In genomic region chr12:117897379-117898161, GRCh38 we compare ENCODE assay signal across 32 cellular contexts.
DNase-seq lines count a peak whose midpoint lies in the region; ATAC-seq, FAIRE-seq and TF ChIP-seq lines count a peak whose summit lies in the region.
"Had no signal": no experiment of that assay in that cellular context is flagged by ENCODE, and none has a peak within 500 bp of the region (broad histone marks: within the 10 kb centered on the region; RNA-seq: fewer than 3 reads in every experiment).

No MANE protein-coding gene starts in this region.

- DNase-seq in GM12891 (ENCODE audit: insufficient read length, low spot score) (no peak), H1 (ENCODE audit: low read depth in 1 of 2, low spot score in 2 of 2) (no peak), GM19239 (ENCODE audit: insufficient read length, low spot score) (no peak)
- peak; percentile 58 for DNase-seq in Jurkat, Clone E6-1 (ENCODE audit: low read depth, low spot score)
- DNase-seq: activated CD4-positive, alpha-beta T cell treated with anti-CD3 and anti-CD28 coated beads for 4 hours; activated effector memory CD4-positive, alpha-beta T cell treated with Interleukin-2 at 50 U/mL for 16 hours; brain microvascular endothelial cell; Calu3; DMS79; foreskin melanocyte; heart right ventricle; IMR-90; left ventricle myocardium superior; naive B cell; NCI-H1694; NCI-H345; NCI-H748 treated with DMSO at 0.1 percent for 48 hours; RPMI8226; SJCRH30; stimulated activated CD4-positive, alpha-beta T cell treated with anti-CD3 and anti-CD28 coated beads, Interleukin-2, amount 100 ng/mL, for 48 hours; SW 1271; T1000 had no signal

- H3K36me3 ChIP-seq in BLaER1 treated with 17β-estradiol and CSF1 and Interleukin-3, amounts not matched to agents 10 nM and 100 nM = no peaks in the 10 kb centered on the region
- H3K36me3 ChIP-seq in H1 (ENCODE audit: control insufficient read depth in 2 of 4, insufficient read depth in 4 of 4, low read length in 3 of 4) = no peaks in the 10 kb centered on the region
- H3K36me3 ChIP-seq: brain microvascular endothelial cell, heart right ventricle, SJCRH30, tibial nerve had no signal

- 0 out of 2 replicates have a peak overlapping the region, but pooled peaks have one; percentile 50 for H2BK12ac ChIP-seq in H1 (ENCODE audit: low read depth, low read length)

- H3K9ac ChIP-seq in BLaER1 treated with 17β-estradiol and CSF1 and Interleukin-3, amounts not matched to agents 10 nM and 100 nM = peak overlapping the region in 3 of 11 experiments; percentile 14 to 50 (median 47); a peak in 5 of 22 replicates
- no peak overlapping the region for H3K9ac ChIP-seq in H1 (replicated peaks in 1 of 4; ENCODE audit: extremely low read depth in 1 of 4, low read depth in 3 of 4, low read length in 3 of 4)

- H3K4me3 ChIP-seq in BLaER1 treated with 17β-estradiol and CSF1 and Interleukin-3, amounts not matched to agents 10 nM and 100 nM = peak overlapping the region in 2 of 10 experiments; percentile 13 to 33; a peak in 2 of 20 replicates
- no peak overlapping the region for H3K4me3 ChIP-seq in Jurkat, Clone E6-1 (ENCODE audit: low read length)
- no peak overlapping the region for H3K4me3 ChIP-seq in H1 (ENCODE audit: extremely low read depth in 1 of 4, insufficient read depth in 2 of 4, low read depth in 3 of 4, low read length in 4 of 4)
- H3K4me3 ChIP-seq: heart right ventricle, SJCRH30, tibial nerve had no signal

- peak overlapping the region in 10 of 11 experiments; percentile 4 to 93 (median 70); a peak in 18 of 22 replicates for H3K4me2 ChIP-seq in BLaER1 treated with 17β-estradiol and CSF1 and Interleukin-3, amounts not matched to agents 10 nM and 100 nM
- H3K4me2 ChIP-seq in H1 (ENCODE audit: insufficient read depth in 1 of 2, low read depth in 2 of 2, low read length in 2 of 2) = no peak overlapping the region

- H3K14ac ChIP-seq in H1 (ENCODE audit: insufficient read length) = no peak overlapping the region

- POLR2A ChIA-PET in H1 (lab: Charles Lee; ENCODE audit: partially characterized antibody) = no interaction called here

- WGBS in H1 (ENCODE audit: extremely low coverage in 1 of 2, insufficient coverage in 1 of 2, insufficient read length in 1 of 2, insufficient replicate concordance in 2 of 2, low coverage in 1 of 2, low lambda C conversion rate in 2 of 2, missing lambda C conversion rate in 1 of 2), 2 experiments = 90% methylated on average over 13 of the region's 14 CpGs; no CpG with 5 or more reads in 1 of the 2 experiments

- H2AFZ ChIP-seq in H1 (ENCODE audit: low read length) = no peak overlapping the region

- no peak for TF ChIP-seq CTCF in H1 (IDR thresholded peaks at IDR 0.05; ENCODE audit: control extremely low read depth in 1 of 3, insufficient read depth in 1 of 3, low read depth in 1 of 3, low read length in 3 of 3)

- no peak overlapping the region for H3K18ac ChIP-seq in H1 (ENCODE audit: extremely low read depth, low read length)

- H3K27me3 ChIP-seq in BLaER1 treated with 17β-estradiol and CSF1 and Interleukin-3, amounts not matched to agents 10 nM and 100 nM = no peaks in the 10 kb centered on the region
- H3K27me3 ChIP-seq in H1 (replicated peaks in 1 of 4; ENCODE audit: control insufficient read depth in 3 of 4, extremely low read depth in 1 of 4, insufficient read depth in 3 of 4, low read length in 3 of 4) = no peaks in the 10 kb centered on the region
- H3K27me3 ChIP-seq: brain microvascular endothelial cell, SJCRH30, tibial nerve had no signal

- ATAC-seq in GM21390 (IDR thresholded peaks at IDR 0.05; ENCODE audit: unreplicated experiment) (no peak), HG02938 (IDR thresholded peaks at IDR 0.05; ENCODE audit: unreplicated experiment) (no peak)
- ATAC-seq: activated naive CD4-positive, alpha-beta T cell treated with anti-CD3 and anti-CD28 coated beads, Interleukin-2, amount 50 U/mL, for 72 hours; heart right ventricle; left ventricle myocardium superior; sciatic nerve had no signal

- FAIRE-seq in GM12891 (lab: Jason Lieb, UNC) (peak; percentile 74), H1 (lab: Jason Lieb, UNC) (no peak), GM19239 (lab: Jason Lieb, UNC) (no peak)
- FAIRE-seq: G401.6, GM18507, keratinocyte had no signal

- peaks cover 11 to 28% (median 17%) of the 10 kb centered on the region in 11 experiments; a peak in 18 of 22 replicates for H3K9me3 ChIP-seq in BLaER1 treated with 17β-estradiol and CSF1 and Interleukin-3, amounts not matched to agents 10 nM and 100 nM (replicated peaks in 1 of 11)
- H3K9me3 ChIP-seq in H1 (ENCODE audit: insufficient read depth in 2 of 2, low read depth in 1 of 2, low read length in 1 of 2) = no peaks in the 10 kb centered on the region
- H3K9me3 ChIP-seq: SJCRH30 had no signal

- H3K79me1 ChIP-seq in H1 (ENCODE audit: low read depth, low read length) = no peaks in the 10 kb centered on the region

- peak overlapping the region in 2 of 11 experiments; percentile 9 to 25; a peak in 3 of 22 replicates for H3K27ac ChIP-seq in BLaER1 treated with 17β-estradiol and CSF1 and Interleukin-3, amounts not matched to agents 10 nM and 100 nM
- H3K27ac ChIP-seq in H1 (ENCODE audit: low read depth, low read length) = no peak overlapping the region
- H3K27ac ChIP-seq: brain microvascular endothelial cell, heart right ventricle, SJCRH30, tibial nerve, VCaP had no signal

- TF ChIP-seq EP300 in H1 (IDR thresholded peaks at IDR 0.05; ENCODE audit: borderline replicate concordance in 1 of 2, low read depth in 2 of 2, low read length in 2 of 2) = no peak

- H2BK15ac ChIP-seq in H1 (ENCODE audit: low read length) = no peak overlapping the region

- H2BK5ac ChIP-seq in H1 (ENCODE audit: low read depth, low read length) = no peak overlapping the region

- no peaks in the 10 kb centered on the region for H3K23me2 ChIP-seq in H1 (ENCODE audit: low read depth, low read length)

- no peak overlapping the region for H3K4ac ChIP-seq in H1 (replicated peaks; ENCODE audit: insufficient read length, low read depth, low read length)

- no peak for TF ChIP-seq RAD21 in H1 (IDR thresholded peaks at IDR 0.05 in 1 of 2, conservative IDR thresholded peaks at IDR 0.05 in 1 of 2; ENCODE audit: low read depth in 2 of 2, low read length in 2 of 2)

- H2BK20ac ChIP-seq in H1 (ENCODE audit: low read length) = no peak overlapping the region; the same call in 1 of the 2 replicates

- H3K4me1 ChIP-seq in BLaER1 treated with 17β-estradiol and CSF1 and Interleukin-3, amounts not matched to agents 10 nM and 100 nM = peaks cover 0 to 30% (median 19%) of the 10 kb centered on the region in 10 experiments; a peak in 16 of 20 replicates
- no peaks in the 10 kb centered on the region for H3K4me1 ChIP-seq in H1 (replicated peaks in 1 of 4; ENCODE audit: control insufficient read depth in 3 of 4, insufficient read depth in 4 of 4, low read length in 3 of 4)
- H3K4me1 ChIP-seq: heart right ventricle, SJCRH30, tibial nerve had no signal

- CTCF ChIA-PET in H1 (lab: Charles Lee; ENCODE audit: partially characterized antibody) = interaction anchor here (1.0 kb wide), 1 partner anchor 22 kb away, joined by 4 read pairs; no protein-coding TSS in a partner anchor

- no peak overlapping the region for H2AK5ac ChIP-seq in H1 (ENCODE audit: low read depth, low read length)

- no peak overlapping the region for H4K91ac ChIP-seq in H1 (replicated peaks; ENCODE audit: insufficient read length, low read length)

- H4K20me1 ChIP-seq in BLaER1 treated with 17β-estradiol and CSF1 and Interleukin-3, amounts not matched to agents 10 nM and 100 nM = no peaks in the 10 kb centered on the region
- H4K20me1 ChIP-seq in H1 (replicated peaks in 1 of 2; ENCODE audit: control insufficient read depth in 1 of 2, insufficient read depth in 2 of 2, low read length in 2 of 2) = no peaks in the 10 kb centered on the region

- no peak overlapping the region for H3K56ac ChIP-seq in H1 (replicated peaks; ENCODE audit: insufficient read length, low read depth, low read length)

- H3K79me2 ChIP-seq in H1 (ENCODE audit: control insufficient read depth in 1 of 2, insufficient read depth in 2 of 2, low read length in 2 of 2) = no peaks in the 10 kb centered on the region

- TF ChIP-seq POLR2A in GM12891 (IDR thresholded peaks at IDR 0.05; ENCODE audit: low read depth, low read length) = no peak
- no peak for TF ChIP-seq POLR2A in H1 (IDR thresholded peaks at IDR 0.05; ENCODE audit: control extremely low read depth in 1 of 2, low read depth in 2 of 2, low read length in 2 of 2)

- H4K5ac ChIP-seq in H1 (ENCODE audit: insufficient read length, low read depth, low read length) = no peak overlapping the region

- H2BK120ac ChIP-seq in H1 (replicated peaks; ENCODE audit: low read depth, low read length) = no peak overlapping the region

- no peak overlapping the region for H3K23ac ChIP-seq in H1 (ENCODE audit: insufficient read length)

- H4K8ac ChIP-seq in H1 (ENCODE audit: extremely low read depth, insufficient read depth, low read length) = no peak overlapping the region

TF ChIP-seq in GM12891, 5 proteins besides CTCF, POLR2A, EP300 and RAD21:
- no peak for TF ChIP-seq POLR2AphosphoS5 (IDR thresholded peaks at IDR 0.05; ENCODE audit: low read depth, low read length)
- no peak for TF ChIP-seq PAX5 (IDR thresholded peaks at IDR 0.05; ENCODE audit: insufficient read depth, low read length, severe bottlenecking)
- no peak for TF ChIP-seq POU2F2 (IDR thresholded peaks at IDR 0.05; ENCODE audit: low read depth, low read length)
- TF ChIP-seq TAF1 (IDR thresholded peaks at IDR 0.05; ENCODE audit: low read depth, low read length) = no peak
- TF ChIP-seq SPI1 (IDR thresholded peaks at IDR 0.05; ENCODE audit: low read depth, low read length) = no peak

TF ChIP-seq in H1, 55 proteins besides CTCF, POLR2A, EP300 and RAD21:
- no peak for TF ChIP-seq CHD2 (IDR thresholded peaks at IDR 0.05; ENCODE audit: low read length)
- no peak for TF ChIP-seq MAFK (IDR thresholded peaks at IDR 0.05; ENCODE audit: low read depth, low read length)
- no peak for TF ChIP-seq POU5F1 (IDR thresholded peaks at IDR 0.05; ENCODE audit: low read depth, low read length)
- no peak for TF ChIP-seq RXRA (IDR thresholded peaks at IDR 0.05; ENCODE audit: insufficient read depth, low read depth, low read length)
- no peak for TF ChIP-seq RFX5 (IDR thresholded peaks at IDR 0.05; ENCODE audit: borderline replicate concordance, low read depth, low read length)
- TF ChIP-seq SIX5 (IDR thresholded peaks at IDR 0.05; ENCODE audit: low read depth, low read length) = no peak
- TF ChIP-seq, protein P1, sequence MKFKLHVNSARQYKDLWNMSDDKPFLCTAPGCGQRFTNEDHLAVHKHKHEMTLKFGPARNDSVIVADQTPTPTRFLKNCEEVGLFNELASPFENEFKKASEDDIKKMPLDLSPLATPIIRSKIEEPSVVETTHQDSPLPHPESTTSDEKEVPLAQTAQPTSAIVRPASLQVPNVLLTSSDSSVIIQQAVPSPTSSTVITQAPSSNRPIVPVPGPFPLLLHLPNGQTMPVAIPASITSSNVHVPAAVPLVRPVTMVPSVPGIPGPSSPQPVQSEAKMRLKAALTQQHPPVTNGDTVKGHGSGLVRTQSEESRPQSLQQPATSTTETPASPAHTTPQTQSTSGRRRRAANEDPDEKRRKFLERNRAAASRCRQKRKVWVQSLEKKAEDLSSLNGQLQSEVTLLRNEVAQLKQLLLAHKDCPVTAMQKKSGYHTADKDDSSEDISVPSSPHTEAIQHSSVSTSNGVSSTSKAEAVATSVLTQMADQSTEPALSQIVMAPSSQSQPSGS (IDR thresholded peaks at IDR 0.05; ENCODE audit: low read length) = no peak

Comparison
In these comparisons a context has a peak if more than half of its experiments do, and no peak if none do; other contexts are left out.
1. H3K4me2 ChIP-seq: peak in BLaER1 treated with 17β-estradiol and CSF1 and Interleukin-3, amounts not matched to agents 10 nM and 100 nM (10 of 11); none in H1 (0 of 2).